Comparison of ENCODE assay signal across 17 cellular contexts in the genomic region with DNA sequence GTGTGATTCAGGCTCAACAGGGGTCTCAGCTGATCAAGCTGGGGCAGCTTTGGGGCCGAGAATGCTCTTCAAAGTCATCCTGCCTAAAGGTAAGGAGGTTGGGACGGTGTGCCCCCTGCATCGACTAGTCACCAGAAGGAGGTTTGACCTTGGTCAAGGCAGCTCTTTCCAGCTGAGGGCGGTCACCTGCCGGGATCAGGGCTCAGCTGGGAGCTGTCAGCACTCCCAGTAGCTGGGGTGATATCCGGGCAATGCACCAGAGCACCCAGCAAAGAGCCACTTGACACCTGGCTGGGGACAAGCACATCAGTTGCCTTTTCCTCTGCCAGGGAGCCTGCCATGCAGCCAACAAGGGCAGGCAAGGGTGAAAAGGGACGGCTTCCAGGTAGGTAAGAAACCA.
A peak's percentile ranks its signal among the peaks of the same experiment; 100 is the strongest.
DNase-seq lines count a peak whose midpoint lies in the region; ATAC-seq and TF ChIP-seq lines count a peak whose summit lies in the region.
"Had no signal": no experiment of that assay in that cellular context is flagged by ENCODE, and none has a peak within 500 bp of the region (broad histone marks: within the 10 kb centered on the region; RNA-seq: fewer than 3 reads in every experiment).

No MANE protein-coding gene starts in this region.

- ATAC-seq in heart right ventricle, result peak in 7 of 8 donors; percentile 33 to 83 (median 77)
- ATAC-seq in activated CD8-positive, alpha-beta memory T cell treated with anti-CD3 and anti-CD28 coated beads, Interleukin-2, amount 10 ng/mL, durations not matched to agents 7 days and 5 days, result no peak
- ATAC-seq: activated naive CD4-positive, alpha-beta T cell treated with anti-CD3 and anti-CD28 coated beads, Interleukin-2, amount 50 U/mL, for 72 hours; HepG2; stimulated activated effector memory CD8-positive, alpha-beta T cell treated with anti-CD3 and anti-CD28 coated beads, Interleukin-12 subunit alpha, Interleukin-12 subunit beta, amount 100 ng/mL, for 72 hours had no signal

- intact Hi-C loops in heart right ventricle (cut with DNase I), result no loop called here

- WGBS in heart right ventricle, 2 donors, result 44 to 50% methylated on average over 7 of the region's 7 CpGs

- H3K27me3 ChIP-seq in BLaER1 treated with 17β-estradiol and CSF1 and Interleukin-3, amounts not matched to agents 10 nM and 100 nM, result peaks cover 3 to 31% (median 14%) of the 10 kb centered on the region in 11 experiments; a peak in 14 of 22 replicates
- H3K27me3 ChIP-seq in heart right ventricle, result peaks cover 4 to 74% (median 52%) of the 10 kb centered on the region in 7 donors
- H3K27me3 ChIP-seq: testis had no signal

- no peaks in the 10 kb centered on the region for H3K9me3 Mint-ChIP-seq in osteocyte (ENCODE audit: unreplicated experiment)
- H3K9me3 Mint-ChIP-seq in activated CD8-positive, alpha-beta memory T cell treated with anti-CD3 and anti-CD28 coated beads, Interleukin-2, amount 10 ng/mL, durations not matched to agents 7 days and 5 days (ENCODE audit: low read depth), result no peaks in the 10 kb centered on the region
- H3K9me3 Mint-ChIP-seq: activated naive CD4-positive, alpha-beta T cell treated with anti-CD3 and anti-CD28 coated beads, Interleukin-2, amount 50 U/mL, for 72 hours; stimulated activated effector memory CD8-positive, alpha-beta T cell treated with anti-CD3 and anti-CD28 coated beads, Interleukin-12 subunit alpha, Interleukin-12 subunit beta, amount 100 ng/mL, for 72 hours had no signal

- H3K4me1 ChIP-seq in BLaER1 treated with 17β-estradiol and CSF1 and Interleukin-3, amounts not matched to agents 10 nM and 100 nM, result peaks cover 9 to 19% (median 17%) of the 10 kb centered on the region in 10 experiments; a peak in 19 of 20 replicates
- H3K4me1 ChIP-seq in heart right ventricle, result peaks cover 0 to 9% (median 0%) of the 10 kb centered on the region in 9 donors
- H3K4me1 ChIP-seq: Caco-2 had no signal

- no peaks in the 10 kb centered on the region for H3K36me3 ChIP-seq in BLaER1 treated with 17β-estradiol and CSF1 and Interleukin-3, amounts not matched to agents 10 nM and 100 nM
- H3K36me3 ChIP-seq in heart right ventricle, result no peaks in the 10 kb centered on the region

- no peak overlapping the region for H3K4me3 Mint-ChIP-seq in osteocyte (ENCODE audit: unreplicated experiment)
- H3K4me3 Mint-ChIP-seq in activated CD8-positive, alpha-beta memory T cell treated with anti-CD3 and anti-CD28 coated beads, Interleukin-2, amount 10 ng/mL, durations not matched to agents 7 days and 5 days, result no peak overlapping the region
- H3K4me3 Mint-ChIP-seq: stimulated activated effector memory CD8-positive, alpha-beta T cell treated with anti-CD3 and anti-CD28 coated beads, Interleukin-12 subunit alpha, Interleukin-12 subunit beta, amount 100 ng/mL, for 72 hours had no signal

- no peaks in the 10 kb centered on the region for H3K36me3 Mint-ChIP-seq in osteocyte (ENCODE audit: unreplicated experiment)
- H3K36me3 Mint-ChIP-seq in activated CD8-positive, alpha-beta memory T cell treated with anti-CD3 and anti-CD28 coated beads, Interleukin-2, amount 10 ng/mL, durations not matched to agents 7 days and 5 days, result no peaks in the 10 kb centered on the region
- H3K36me3 Mint-ChIP-seq: activated naive CD4-positive, alpha-beta T cell treated with anti-CD3 and anti-CD28 coated beads, Interleukin-2, amount 50 U/mL, for 72 hours; stimulated activated effector memory CD8-positive, alpha-beta T cell treated with anti-CD3 and anti-CD28 coated beads, Interleukin-12 subunit alpha, Interleukin-12 subunit beta, amount 100 ng/mL, for 72 hours had no signal

- H3K9me3 ChIP-seq in BLaER1 treated with 17β-estradiol and CSF1 and Interleukin-3, amounts not matched to agents 10 nM and 100 nM (replicated peaks in 1 of 11), result peaks cover 0 to 5% (median 0%) of the 10 kb centered on the region in 11 experiments; a peak in 2 of 22 replicates
- H3K9me3 ChIP-seq in heart right ventricle, result no peaks in the 10 kb centered on the region
- H3K9me3 ChIP-seq: Caco-2, testis had no signal

- H3K4me3 ChIP-seq in BLaER1 treated with 17β-estradiol and CSF1 and Interleukin-3, amounts not matched to agents 10 nM and 100 nM, result no peak overlapping the region
- no peak overlapping the region for H3K4me3 ChIP-seq in heart right ventricle
- H3K4me3 ChIP-seq: testis had no signal

- H3K9ac ChIP-seq in BLaER1 treated with 17β-estradiol and CSF1 and Interleukin-3, amounts not matched to agents 10 nM and 100 nM, result 0 out of 22 replicates have a peak overlapping the region, but pooled peaks of 1 of the 11 experiments have one; percentile 7

- H3K4me2 ChIP-seq in BLaER1 treated with 17β-estradiol and CSF1 and Interleukin-3, amounts not matched to agents 10 nM and 100 nM, result peak overlapping the region; percentile 43 to 80 (median 70)

- H3K27me3 Mint-ChIP-seq in osteocyte (ENCODE audit: unreplicated experiment), result no peaks in the 10 kb centered on the region
- H3K27me3 Mint-ChIP-seq in activated CD8-positive, alpha-beta memory T cell treated with anti-CD3 and anti-CD28 coated beads, Interleukin-2, amount 10 ng/mL, durations not matched to agents 7 days and 5 days, result peaks cover 15% of the 10 kb centered on the region

- TF ChIP-seq CTCF in heart right ventricle (IDR thresholded peaks at IDR 0.05) (no peak), osteocyte (IDR thresholded peaks at IDR 0.05) (no peak)

- DNase-seq in NCI-H510A (lab: John Stamatoyannopoulos, UW) (peak; percentile 36), heart right ventricle (peak; percentile 10 to 32), osteocyte (ENCODE audit: extremely low spot score, unreplicated experiment) (no peak), 8988T (no peak), NCI-H1417 treated with DMSO at 0.1 percent for 48 hours (lab: John Stamatoyannopoulos, UW) (no peak)
- DNase-seq in activated CD4-positive, alpha-beta T cell treated with anti-CD3 and anti-CD28 coated beads for 1 hour, result no peak
- DNase-seq in activated CD8-positive, alpha-beta memory T cell treated with anti-CD3 and anti-CD28 coated beads, Interleukin-2, amount 10 ng/mL, durations not matched to agents 7 days and 5 days, result no peak
- DNase-seq: activated CD4-positive, alpha-beta T cell treated with anti-CD3 and anti-CD28 coated beads for 48 hours; Caco-2; NCI-H774; stimulated activated CD4-positive, alpha-beta T cell treated with anti-CD3 and anti-CD28 coated beads, Interleukin-15, amount 100 ng/mL, for 24 hours; T-helper 1 cell; testis had no signal

- no peak overlapping the region for H3K27ac ChIP-seq in BLaER1 treated with 17β-estradiol and CSF1 and Interleukin-3, amounts not matched to agents 10 nM and 100 nM
- no peak overlapping the region for H3K27ac ChIP-seq in heart right ventricle
- H3K27ac ChIP-seq: testis had no signal

- CTCF ChIA-PET in activated CD8-positive, alpha-beta memory T cell treated with anti-CD3 and anti-CD28 coated beads, Interleukin-2, amount 10 ng/mL, durations not matched to agents 7 days and 5 days (lab: Charles Lee), result no interaction called here

- H3K27ac Mint-ChIP-seq in osteocyte (ENCODE audit: unreplicated experiment), result peak overlapping the region; percentile 71
- H3K27ac Mint-ChIP-seq in activated CD8-positive, alpha-beta memory T cell treated with anti-CD3 and anti-CD28 coated beads, Interleukin-2, amount 10 ng/mL, durations not matched to agents 7 days and 5 days, result no peak overlapping the region
- H3K27ac Mint-ChIP-seq: stimulated activated effector memory CD8-positive, alpha-beta T cell treated with anti-CD3 and anti-CD28 coated beads, Interleukin-12 subunit alpha, Interleukin-12 subunit beta, amount 100 ng/mL, for 72 hours had no signal

- H3K4me1 Mint-ChIP-seq in osteocyte (ENCODE audit: unreplicated experiment), result peaks cover 70% of the 10 kb centered on the region
- H3K4me1 Mint-ChIP-seq in activated CD8-positive, alpha-beta memory T cell treated with anti-CD3 and anti-CD28 coated beads, Interleukin-2, amount 10 ng/mL, durations not matched to agents 7 days and 5 days, result no peaks in the 10 kb centered on the region
- H3K4me1 Mint-ChIP-seq: stimulated activated effector memory CD8-positive, alpha-beta T cell treated with anti-CD3 and anti-CD28 coated beads, Interleukin-12 subunit alpha, Interleukin-12 subunit beta, amount 100 ng/mL, for 72 hours had no signal

- H4K20me1 ChIP-seq in BLaER1 treated with 17β-estradiol and CSF1 and Interleukin-3, amounts not matched to agents 10 nM and 100 nM, result peaks cover 0 to 14% (median 0%) of the 10 kb centered on the region in 11 experiments; a peak in 6 of 22 replicates

Comparison
In these comparisons a context has a peak if more than half of its experiments do, and no peak if none do; other contexts are left out.
1. DNase-seq: peak in NCI-H510A (single experiment) and heart right ventricle (2 of 2); none in osteocyte (single experiment), 8988T (single experiment), activated CD4-positive, alpha-beta T cell treated with anti-CD3 and anti-CD28 coated beads for 1 hour (single experiment), NCI-H1417 treated with DMSO at 0.1 percent for 48 hours (single experiment) and activated CD8-positive, alpha-beta memory T cell treated with anti-CD3 and anti-CD28 coated beads, Interleukin-2, amount 10 ng/mL, durations not matched to agents 7 days and 5 days (single experiment).